In genomic region chr5:162429161-162429560, GRCh38 we compare ENCODE assay signal across 4 cellular contexts.
"Had no signal": no experiment of that assay in that cellular context is flagged by ENCODE, and none has a peak within 500 bp of the region (broad histone marks: within the 10 kb centered on the region; RNA-seq: fewer than 3 reads in every experiment).

No MANE protein-coding gene starts in this region.

- H3K4me1 Mint-ChIP-seq: IgD-negative memory B cell had no signal

- DNase-seq: IMR-90 had no signal

- H3K36me3 Mint-ChIP-seq: IgD-negative memory B cell had no signal

- H3K27ac Mint-ChIP-seq: IgD-negative memory B cell had no signal

- H3K4me3 ChIP-seq: K562 had no signal

- ATAC-seq: HepG2, K562 had no signal

- H3K4me3 Mint-ChIP-seq: IgD-negative memory B cell had no signal

- H3K27me3 Mint-ChIP-seq: IgD-negative memory B cell had no signal
